ENCODE assay signal across 17 cellular contexts in genomic region chr9:98921740-98922139, GRCh38. TPM values are rescaled to one million over a fixed set of nuclear protein-coding genes. Genes with fewer than 3 reads are reported as not detected.
"Had no signal": no experiment of that assay in that cellular context is flagged by ENCODE, and none has a peak within 500 bp of the region (broad histone marks: within the 10 kb centered on the region; RNA-seq: fewer than 3 reads in every experiment).

No MANE protein-coding gene starts in this region.

- H3K4me1 Mint-ChIP-seq: memory B cell; naive thymus-derived CD4-positive, alpha-beta T cell; stimulated activated memory B cell treated with anti-CD40 and anti-IgM and Interleukin-4, amounts not matched to agents 10 μg/mL and 1 μg/mL and 100 μg/mL, for 72 hours had no signal

- DNase-seq: dorsolateral prefrontal cortex; effector CD8-positive, alpha-beta T cell; esophagus squamous epithelium; kidney; naive thymus-derived CD4-positive, alpha-beta T cell; nephron progenitor cell; nucleus accumbens; stimulated activated CD4-positive, alpha-beta T cell treated with anti-CD3 and anti-CD28 coated beads, Interleukin-2, amount 100 ng/mL, for 24 hours; stimulated activated CD4-positive, alpha-beta T cell treated with anti-CD3 and anti-CD28 coated beads, Interleukin-4, amount 100 ng/mL, for 24 hours; stimulated activated naive CD8-positive, alpha-beta T cell treated with anti-CD3 and anti-CD28 coated beads, Interleukin-15, Interleukin-2, amounts not matched to agents 100 U/mL and 50 U/mL, for 24 hours; substantia nigra; testis; tibial artery had no signal

- H3K27ac Mint-ChIP-seq: memory B cell; naive thymus-derived CD4-positive, alpha-beta T cell; nephron progenitor cell; stimulated activated memory B cell treated with anti-CD40 and anti-IgM and Interleukin-4, amounts not matched to agents 10 μg/mL and 1 μg/mL and 100 μg/mL, for 72 hours; type B pancreatic cell had no signal

- H3K36me3 Mint-ChIP-seq: memory B cell; naive thymus-derived CD4-positive, alpha-beta T cell; stimulated activated memory B cell treated with anti-CD40 and anti-IgM and Interleukin-4, amounts not matched to agents 10 μg/mL and 1 μg/mL and 100 μg/mL, for 72 hours; type B pancreatic cell had no signal

- H3K9me3 Mint-ChIP-seq: memory B cell; naive thymus-derived CD4-positive, alpha-beta T cell; nephron progenitor cell; stimulated activated memory B cell treated with anti-CD40 and anti-IgM and Interleukin-4, amounts not matched to agents 10 μg/mL and 1 μg/mL and 100 μg/mL, for 72 hours; type B pancreatic cell had no signal

- H3K4me3 Mint-ChIP-seq: memory B cell; naive thymus-derived CD4-positive, alpha-beta T cell; nephron progenitor cell; stimulated activated memory B cell treated with anti-CD40 and anti-IgM and Interleukin-4, amounts not matched to agents 10 μg/mL and 1 μg/mL and 100 μg/mL, for 72 hours; type B pancreatic cell had no signal

RNA-seq across cellular contexts. Expression of gene COL15A1, which starts 22.0 kb away (rescaled TPM):
- total RNA-seq: endothelial cell of umbilical vein had no signal
- polyA plus RNA-seq: endothelial cell of umbilical vein; naive thymus-derived CD4-positive, alpha-beta T cell had no signal
